Comparison of ENCODE assay signal across 1 cellular context in genomic region chr2:58607479-58607878, GRCh38.
TF ChIP-seq lines count a peak whose summit lies in the region.

No MANE protein-coding gene starts in this region.

TF ChIP-seq in K562, 482 proteins besides CTCF, POLR2A, EP300 and RAD21 (continued from another document):
- peak; percentile 67; the same call in 1 of the 2 replicates for TF ChIP-seq ZNF449 (CRISPR knock-in tag; IDR thresholded peaks at IDR 0.05)
- peak; percentile 71; the same call in 1 of the 2 replicates for TF ChIP-seq NFXL1 (CRISPR knock-in tag; IDR thresholded peaks at IDR 0.05)
- no peak for TF ChIP-seq ZC3H4 (CRISPR knock-in tag; IDR thresholded peaks at IDR 0.05; ENCODE audit: borderline replicate concordance)
- peak; percentile 36 for TF ChIP-seq CXXC5 (CRISPR knock-in tag; IDR thresholded peaks at IDR 0.05)
- TF ChIP-seq KLF6 (CRISPR knock-in tag; IDR thresholded peaks at IDR 0.05; ENCODE audit: borderline replicate concordance), result 0 out of 2 replicates have a peak, but pooled peaks have one; percentile 46
- no peak for TF ChIP-seq MIER1 (IDR thresholded peaks at IDR 0.05; ENCODE audit: low read depth)
- TF ChIP-seq RBM17 (IDR thresholded peaks at IDR 0.05; ENCODE audit: borderline replicate concordance, low read depth, low read length), result no peak
- TF ChIP-seq ZNF239 (CRISPR knock-in tag; IDR thresholded peaks at IDR 0.05), result peak; percentile 10; the same call in 1 of the 2 replicates
- TF ChIP-seq ATF1 (CRISPR knock-in tag; IDR thresholded peaks at IDR 0.05), result no peak
- no peak for TF ChIP-seq ATF1 (tag; IDR thresholded peaks at IDR 0.05)
- TF ChIP-seq BACH1 (tag; IDR thresholded peaks at IDR 0.05), result peak; percentile 25; the same call in 1 of the 2 replicates
- TF ChIP-seq FOXK2 (conservative IDR thresholded peaks at IDR 0.05 in 1 of 2, IDR thresholded peaks at IDR 0.05 in 1 of 2; ENCODE audit: low read depth in 2 of 2), result no peak
- TF ChIP-seq ARID4B (CRISPR knock-in tag; IDR thresholded peaks at IDR 0.05), result no peak
- TF ChIP-seq TEAD1 (CRISPR knock-in tag; IDR thresholded peaks at IDR 0.05), result 0 out of 4 replicates have a peak, but pooled peaks of 1 of the 2 experiments have one; percentile 10
- no peak for TF ChIP-seq MEF2A (IDR thresholded peaks at IDR 0.05; ENCODE audit: control insufficient read depth, low read depth, low read length)
- TF ChIP-seq TSHZ1 (CRISPR knock-in tag; IDR thresholded peaks at IDR 0.05), result 0 out of 2 replicates have a peak, but pooled peaks have one; percentile 28
- no peak for TF ChIP-seq RBM25 (IDR thresholded peaks at IDR 0.05; ENCODE audit: low read depth, low read length, severe bottlenecking)
- no peak for TF ChIP-seq FOXM1 (IDR thresholded peaks at IDR 0.05; ENCODE audit: low read depth)
- TF ChIP-seq FOXM1 (CRISPR knock-in tag; IDR thresholded peaks at IDR 0.05; ENCODE audit: low read depth), result no peak
- peak; percentile 75; the same call in 1 of the 2 replicates for TF ChIP-seq DDX20 (tag; IDR thresholded peaks at IDR 0.05; ENCODE audit: low read depth)
- no peak for TF ChIP-seq SREBF2 (CRISPR knock-in tag; IDR thresholded peaks at IDR 0.05)
- no peak for TF ChIP-seq GMEB1 (CRISPR knock-in tag; IDR thresholded peaks at IDR 0.05)
- TF ChIP-seq SMAD4 (CRISPR knock-in tag; conservative IDR thresholded peaks at IDR 0.05), result peak; percentile 60; the same call in 1 of the 2 replicates
- TF ChIP-seq ZNF395 (CRISPR knock-in tag; IDR thresholded peaks at IDR 0.05), result no peak
- TF ChIP-seq DMBX1 (CRISPR knock-in tag; IDR thresholded peaks at IDR 0.05; ENCODE audit: borderline replicate concordance), result peak; percentile 91; the same call in 1 of the 2 replicates
